Comparison of ENCODE assay signal across 21 cellular contexts in genomic region chr2:143223556-143223955, GRCh38.
A peak's percentile ranks its signal among the peaks of the same experiment; 100 is the strongest.
DNase-seq lines count a peak whose midpoint lies in the region; ATAC-seq, FAIRE-seq and TF ChIP-seq lines count a peak whose summit lies in the region.
"Had no signal": no experiment of that assay in that cellular context is flagged by ENCODE, and none has a peak within 500 bp of the region (broad histone marks: within the 10 kb centered on the region; RNA-seq: fewer than 3 reads in every experiment).

No MANE protein-coding gene starts in this region.

- POLR2A ChIA-PET in T-cell (lab: Charles Lee): interaction anchor here (0.6 kb wide), 3 partner anchors 9 to 94 kb away, joined by 3 to 6 read pairs (median 4); no protein-coding TSS in a partner anchor

- H3K27ac ChIP-seq in left lung: no peak overlapping the region
- H3K27ac ChIP-seq: HL-60, KMS-11 had no signal

- CTCF ChIA-PET in T-cell (lab: Charles Lee): interaction anchor here (0.7 to 5.7 kb wide), 8 partner anchors 17 to 161 kb away, joined by 3 to 73 read pairs (median 4); no protein-coding TSS in a partner anchor

- DNase-seq in activated naive CD8-positive, alpha-beta T cell treated with anti-CD3 and anti-CD28 coated beads for 36 hours: no peak
- DNase-seq in T-cell (no peak), left lung (no peak), RCC 7860 (ENCODE audit: low spot score) (no peak), DMS 273 treated with DMSO at 0.1 percent for 48 hours (lab: John Stamatoyannopoulos, UW) (no peak)
- DNase-seq in stimulated activated effector memory CD8-positive, alpha-beta T cell treated with anti-CD3 and anti-CD28 coated beads, Interleukin-12 subunit alpha, Interleukin-12 subunit beta, amount 100 ng/mL, for 72 hours (ENCODE audit: low spot score in 2 of 2): no peak
- DNase-seq in stimulated activated naive B cell treated with anti-CD40 and anti-IgM and Interleukin-4, amounts not matched to agents 10 μg/mL and 1 μg/mL and 100 μg/mL, for 72 hours: no peak
- DNase-seq: ACHN, C1 segment of cervical spinal cord, COR-L47, GDM1, HCEC 1CT, NCI-H1436, NCI-H1930, NCI-H2171, NCI-H446 treated with DMSO at 0.1 percent for 48 hours, NCI-H69 had no signal

- no peaks in the 10 kb centered on the region for H3K9me3 Mint-ChIP-seq in activated naive CD8-positive, alpha-beta T cell (ENCODE audit: low read depth)
- H3K9me3 Mint-ChIP-seq in activated naive CD8-positive, alpha-beta T cell treated with anti-CD3 and anti-CD28 coated beads for 36 hours: no peaks in the 10 kb centered on the region
- no peaks in the 10 kb centered on the region for H3K9me3 Mint-ChIP-seq in T-cell
- no peaks in the 10 kb centered on the region for H3K9me3 Mint-ChIP-seq in stimulated activated effector memory CD8-positive, alpha-beta T cell treated with anti-CD3 and anti-CD28 coated beads, Interleukin-12 subunit alpha, Interleukin-12 subunit beta, amount 100 ng/mL, for 72 hours
- no peaks in the 10 kb centered on the region for H3K9me3 Mint-ChIP-seq in stimulated activated naive B cell treated with anti-CD40 and anti-IgM and Interleukin-4, amounts not matched to agents 10 μg/mL and 1 μg/mL and 100 μg/mL, for 72 hours

- peaks cover 67% of the 10 kb centered on the region for H3K4me1 Mint-ChIP-seq in activated naive CD8-positive, alpha-beta T cell (ENCODE audit: low read depth)
- H3K4me1 Mint-ChIP-seq in activated naive CD8-positive, alpha-beta T cell treated with anti-CD3 and anti-CD28 coated beads for 36 hours: peaks cover 35% of the 10 kb centered on the region
- peaks cover 48 to 65% (median 63%) of the 10 kb centered on the region in 3 donors for H3K4me1 Mint-ChIP-seq in T-cell
- peaks cover 21% of the 10 kb centered on the region for H3K4me1 Mint-ChIP-seq in stimulated activated effector memory CD8-positive, alpha-beta T cell treated with anti-CD3 and anti-CD28 coated beads, Interleukin-12 subunit alpha, Interleukin-12 subunit beta, amount 100 ng/mL, for 72 hours
- peaks cover 4 to 16% of the 10 kb centered on the region in 2 donors for H3K4me1 Mint-ChIP-seq in stimulated activated naive B cell treated with anti-CD40 and anti-IgM and Interleukin-4, amounts not matched to agents 10 μg/mL and 1 μg/mL and 100 μg/mL, for 72 hours

- no peaks in the 10 kb centered on the region for H3K36me3 ChIP-seq in left lung

- no peak for TF ChIP-seq CTCF in left lung (IDR thresholded peaks at IDR 0.05)

- H3K4me3 Mint-ChIP-seq in activated naive CD8-positive, alpha-beta T cell: no peak overlapping the region
- no peak overlapping the region for H3K4me3 Mint-ChIP-seq in activated naive CD8-positive, alpha-beta T cell treated with anti-CD3 and anti-CD28 coated beads for 36 hours
- H3K4me3 Mint-ChIP-seq in T-cell: no peak overlapping the region
- H3K4me3 Mint-ChIP-seq in stimulated activated effector memory CD8-positive, alpha-beta T cell treated with anti-CD3 and anti-CD28 coated beads, Interleukin-12 subunit alpha, Interleukin-12 subunit beta, amount 100 ng/mL, for 72 hours: no peak overlapping the region
- no peak overlapping the region for H3K4me3 Mint-ChIP-seq in stimulated activated naive B cell treated with anti-CD40 and anti-IgM and Interleukin-4, amounts not matched to agents 10 μg/mL and 1 μg/mL and 100 μg/mL, for 72 hours

- peak overlapping the region; percentile 11 for H3K27ac Mint-ChIP-seq in activated naive CD8-positive, alpha-beta T cell
- H3K27ac Mint-ChIP-seq in activated naive CD8-positive, alpha-beta T cell treated with anti-CD3 and anti-CD28 coated beads for 36 hours: no peak overlapping the region
- peak overlapping the region; percentile 77 to 82 for H3K27ac Mint-ChIP-seq in T-cell
- H3K27ac Mint-ChIP-seq in stimulated activated effector memory CD8-positive, alpha-beta T cell treated with anti-CD3 and anti-CD28 coated beads, Interleukin-12 subunit alpha, Interleukin-12 subunit beta, amount 100 ng/mL, for 72 hours: peak overlapping the region; percentile 29
- H3K27ac Mint-ChIP-seq in stimulated activated naive B cell treated with anti-CD40 and anti-IgM and Interleukin-4, amounts not matched to agents 10 μg/mL and 1 μg/mL and 100 μg/mL, for 72 hours: no peak overlapping the region

- H3K9me3 ChIP-seq in left lung: no peaks in the 10 kb centered on the region

- peaks cover 2% of the 10 kb centered on the region for H3K36me3 Mint-ChIP-seq in activated naive CD8-positive, alpha-beta T cell
- peaks cover 9% of the 10 kb centered on the region for H3K36me3 Mint-ChIP-seq in activated naive CD8-positive, alpha-beta T cell treated with anti-CD3 and anti-CD28 coated beads for 36 hours
- peaks cover 22% of the 10 kb centered on the region for H3K36me3 Mint-ChIP-seq in T-cell
- peaks cover 7% of the 10 kb centered on the region for H3K36me3 Mint-ChIP-seq in stimulated activated effector memory CD8-positive, alpha-beta T cell treated with anti-CD3 and anti-CD28 coated beads, Interleukin-12 subunit alpha, Interleukin-12 subunit beta, amount 100 ng/mL, for 72 hours
- peaks cover 5 to 6% of the 10 kb centered on the region in 2 donors for H3K36me3 Mint-ChIP-seq in stimulated activated naive B cell treated with anti-CD40 and anti-IgM and Interleukin-4, amounts not matched to agents 10 μg/mL and 1 μg/mL and 100 μg/mL, for 72 hours

- no peaks in the 10 kb centered on the region for H3K27me3 ChIP-seq in left lung

- no peaks in the 10 kb centered on the region for H3K27me3 Mint-ChIP-seq in activated naive CD8-positive, alpha-beta T cell
- no peaks in the 10 kb centered on the region for H3K27me3 Mint-ChIP-seq in activated naive CD8-positive, alpha-beta T cell treated with anti-CD3 and anti-CD28 coated beads for 36 hours
- H3K27me3 Mint-ChIP-seq in T-cell: no peaks in the 10 kb centered on the region
- H3K27me3 Mint-ChIP-seq in stimulated activated naive B cell treated with anti-CD40 and anti-IgM and Interleukin-4, amounts not matched to agents 10 μg/mL and 1 μg/mL and 100 μg/mL, for 72 hours: no peaks in the 10 kb centered on the region

- no peak overlapping the region for H3K4me3 ChIP-seq in left lung

- no peaks in the 10 kb centered on the region for H3K4me1 ChIP-seq in left lung

- intact Hi-C loops in left lung (cut with DNase I): no loop called here

- ATAC-seq in T-cell (replicated peaks in 1 of 4) (no peak), left lung (peak; percentile 32)
- no peak for ATAC-seq in stimulated activated effector memory CD8-positive, alpha-beta T cell treated with anti-CD3 and anti-CD28 coated beads, Interleukin-12 subunit alpha, Interleukin-12 subunit beta, amount 100 ng/mL, for 72 hours
- ATAC-seq in stimulated activated naive B cell treated with anti-CD40 and anti-IgM and Interleukin-4, amounts not matched to agents 10 μg/mL and 1 μg/mL and 100 μg/mL, for 72 hours (replicated peaks): no peak
- ATAC-seq: Panc1 had no signal

- no peak for FAIRE-seq in RCC 7860 (lab: Jason Lieb, UNC)

Comparison
In these comparisons a context has a peak if more than half of its experiments do, and no peak if none do; other contexts are left out.
1. H3K27ac Mint-ChIP-seq: peak in activated naive CD8-positive, alpha-beta T cell (single experiment), T-cell (2 of 2) and stimulated activated effector memory CD8-positive, alpha-beta T cell treated with anti-CD3 and anti-CD28 coated beads, Interleukin-12 subunit alpha, Interleukin-12 subunit beta, amount 100 ng/mL, for 72 hours (single experiment); none in activated naive CD8-positive, alpha-beta T cell treated with anti-CD3 and anti-CD28 coated beads for 36 hours (single experiment) and stimulated activated naive B cell treated with anti-CD40 and anti-IgM and Interleukin-4, amounts not matched to agents 10 μg/mL and 1 μg/mL and 100 μg/mL, for 72 hours (single experiment).